In the genomic region with DNA sequence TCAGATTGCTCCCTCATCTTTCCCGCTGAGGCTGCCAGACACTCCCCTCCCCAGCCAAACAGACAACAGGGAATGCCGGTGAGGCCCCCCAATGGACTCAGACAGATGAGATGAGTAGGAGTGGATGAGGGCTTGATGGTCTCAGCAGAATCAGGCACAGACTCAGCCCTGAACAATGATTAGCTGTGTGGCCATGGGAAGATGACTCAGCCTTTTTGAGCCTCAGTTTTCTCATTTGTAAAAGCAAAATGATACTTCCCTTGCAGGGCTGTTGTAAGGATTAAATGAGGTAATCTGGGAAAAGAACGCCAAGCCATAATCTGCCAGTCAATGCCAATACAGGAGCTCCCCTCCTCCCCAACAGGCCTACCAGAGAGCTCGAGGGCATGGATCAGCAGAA, we compare ENCODE assay signal across 17 cellular contexts. TPM values are rescaled to one million over a fixed set of nuclear protein-coding genes. Genes with fewer than 3 reads are reported as not detected.
DNase-seq lines count a peak whose midpoint lies in the region; ATAC-seq and TF ChIP-seq lines count a peak whose summit lies in the region.
"Had no signal": no experiment of that assay in that cellular context is flagged by ENCODE, and none has a peak within 500 bp of the region (broad histone marks: within the 10 kb centered on the region; RNA-seq: fewer than 3 reads in every experiment).

No MANE protein-coding gene starts in this region.

- no peak overlapping the region for H3K9ac ChIP-seq in PC-3 (ENCODE audit: low read length)

- no peak overlapping the region for H3K4me2 ChIP-seq in PC-3 (ENCODE audit: low read length)
- H3K4me2 ChIP-seq: hepatocyte had no signal

- peaks cover 31% of the 10 kb centered on the region for H3K36me3 ChIP-seq in PC-3 (ENCODE audit: low read depth, low read length)

- H3K4me3 Mint-ChIP-seq in Calu3 (ENCODE audit: low read depth, unreplicated experiment) (peak overlapping the region; percentile 60), progenitor cell of endocrine pancreas (ENCODE audit: low read depth) (no peak overlapping the region)
- H3K4me3 Mint-ChIP-seq: activated CD8-positive, alpha-beta T cell treated with anti-CD3 and anti-CD28 coated beads, Interleukin-2, amount 10 ng/mL, durations not matched to agents 7 days and 5 days; activated T-helper 1 cell treated with anti-CD3 and anti-CD28 coated beads, Interleukin-12 subunit alpha, Interleukin-12 subunit beta, Interleukin-2, Interleukin-4 antibody, amounts not matched to agents 30 ng/mL and 10 ng/mL and 1 ng/mL, durations not matched to agents 14 hours and 24 hours and 36 hours; natural killer cell treated with Interleukin-12 subunit alpha and Interleukin-12 subunit beta and Interleukin-15 and Interleukin-18, amount 100 ng/mL, for 72 hours; T-cell had no signal

- no peaks in the 10 kb centered on the region for H4K20me1 ChIP-seq in PC-3 (ENCODE audit: low read length)

- peak overlapping the region; percentile 95 for H3K27ac Mint-ChIP-seq in Calu3 (ENCODE audit: unreplicated experiment)
- peak overlapping the region; percentile 47 for H3K27ac Mint-ChIP-seq in progenitor cell of endocrine pancreas
- H3K27ac Mint-ChIP-seq: activated CD8-positive, alpha-beta T cell treated with anti-CD3 and anti-CD28 coated beads, Interleukin-2, amount 10 ng/mL, durations not matched to agents 7 days and 5 days; activated T-helper 1 cell treated with anti-CD3 and anti-CD28 coated beads, Interleukin-12 subunit alpha, Interleukin-12 subunit beta, Interleukin-2, Interleukin-4 antibody, amounts not matched to agents 30 ng/mL and 10 ng/mL and 1 ng/mL, durations not matched to agents 14 hours and 24 hours and 36 hours; natural killer cell treated with Interleukin-12 subunit alpha and Interleukin-12 subunit beta and Interleukin-15 and Interleukin-18, amount 100 ng/mL, for 72 hours; T-cell had no signal

- ATAC-seq in GM19035 (IDR thresholded peaks at IDR 0.05; ENCODE audit: unreplicated experiment) (no peak), HG02678 (IDR thresholded peaks at IDR 0.05; ENCODE audit: unreplicated experiment) (no peak), PC-3 (no peak)
- ATAC-seq: activated CD8-positive, alpha-beta T cell treated with anti-CD3 and anti-CD28 coated beads, Interleukin-2, amount 10 ng/mL, durations not matched to agents 7 days and 5 days; left lobe of liver; natural killer cell treated with Interleukin-12 subunit alpha and Interleukin-12 subunit beta and Interleukin-15 and Interleukin-18, amount 100 ng/mL, for 72 hours; sciatic nerve; T-cell had no signal

- intact Hi-C loops in Calu3 (cut with micrococcal nuclease; ENCODE audit: unreplicated experiment): loop anchor here (2.0 kb wide), 2 partner anchors 31 to 57 kb away; no protein-coding TSS in a partner anchor
- intact Hi-C loops in PC-3 (cut with micrococcal nuclease): no loop called here

- H3K9me3 Mint-ChIP-seq in Calu3 (ENCODE audit: low read depth, unreplicated experiment) (no peaks in the 10 kb centered on the region), progenitor cell of endocrine pancreas (ENCODE audit: low read depth) (peaks cover 5% of the 10 kb centered on the region)
- H3K9me3 Mint-ChIP-seq: activated T-helper 1 cell treated with anti-CD3 and anti-CD28 coated beads, Interleukin-12 subunit alpha, Interleukin-12 subunit beta, Interleukin-2, Interleukin-4 antibody, amounts not matched to agents 30 ng/mL and 10 ng/mL and 1 ng/mL, durations not matched to agents 14 hours and 24 hours and 36 hours; natural killer cell treated with Interleukin-12 subunit alpha and Interleukin-12 subunit beta and Interleukin-15 and Interleukin-18, amount 100 ng/mL, for 72 hours; T-cell had no signal

- DNase-seq in Calu3 (no peak), astrocyte of the hippocampus (ENCODE audit: low read depth, low spot score) (peak; percentile 36), kidney tubule cell (ENCODE audit: low spot score) (peak; percentile 46), progenitor cell of endocrine pancreas (ENCODE audit: low spot score, unreplicated experiment) (no peak), AML-193 (lab: John Stamatoyannopoulos, UW) (no peak), PC-3 (no peak)
- DNase-seq: activated CD8-positive, alpha-beta T cell treated with anti-CD3 and anti-CD28 coated beads, Interleukin-2, amount 10 ng/mL, durations not matched to agents 7 days and 5 days; adrenal gland; T-cell had no signal

- no peak overlapping the region for H2AFZ ChIP-seq in PC-3 (ENCODE audit: low read length)
- H2AFZ ChIP-seq: hepatocyte had no signal

- CTCF ChIA-PET in Calu3 (lab: Charles Lee) (interaction anchor here (0.6 kb wide), 1 partner anchor 107 kb away, joined by 3 read pairs; no protein-coding TSS in a partner anchor), PC-3 (lab: Charles Lee) (no interaction called here)

- H3K4me1 ChIP-seq in PC-3 (ENCODE audit: insufficient read depth, low read length): peaks cover 2% of the 10 kb centered on the region; the same call in 1 of the 2 replicates

- H3K4me3 ChIP-seq in PC-3 (ENCODE audit: low read length): no peak overlapping the region
- H3K4me3 ChIP-seq: adrenal gland, hepatocyte had no signal

- H3K4me1 Mint-ChIP-seq in Calu3 (ENCODE audit: low read depth, unreplicated experiment) (peaks cover 69% of the 10 kb centered on the region), progenitor cell of endocrine pancreas (ENCODE audit: low read depth) (peaks cover 34% of the 10 kb centered on the region)
- H3K4me1 Mint-ChIP-seq: T-cell had no signal

- BruUV-seq in Calu3 (replicated peaks; lab: Mats Ljungman, UMichigan) (no TSS peak), PC-3 (replicated peaks; lab: Mats Ljungman, UMichigan) (no TSS peak)

- H3F3A ChIP-seq in PC-3 (ENCODE audit: low read length, unreplicated experiment): no peaks in the 10 kb centered on the region

- POLR2A ChIA-PET in PC-3 (lab: Charles Lee; ENCODE audit: unreplicated experiment): no interaction called here

- H3K27me3 Mint-ChIP-seq in Calu3 (ENCODE audit: unreplicated experiment) (no peaks in the 10 kb centered on the region), progenitor cell of endocrine pancreas (no peaks in the 10 kb centered on the region)
- H3K27me3 Mint-ChIP-seq: natural killer cell treated with Interleukin-12 subunit alpha and Interleukin-12 subunit beta and Interleukin-15 and Interleukin-18, amount 100 ng/mL, for 72 hours had no signal

- H3K27me3 ChIP-seq in PC-3 (ENCODE audit: low read length): no peaks in the 10 kb centered on the region
- H3K27me3 ChIP-seq: adrenal gland, hepatocyte had no signal

- peaks cover 31% of the 10 kb centered on the region for H3K79me2 ChIP-seq in PC-3 (ENCODE audit: low read length)

- H3K27ac ChIP-seq in PC-3 (ENCODE audit: low read length): no peak overlapping the region
- H3K27ac ChIP-seq: hepatocyte, VCaP had no signal

- TF ChIP-seq CTCF in Calu3 (IDR thresholded peaks at IDR 0.05; ENCODE audit: unreplicated experiment) (no peak), progenitor cell of endocrine pancreas (IDR thresholded peaks at IDR 0.05; ENCODE audit: unreplicated experiment) (no peak), PC-3 (conservative IDR thresholded peaks at IDR 0.05; ENCODE audit: low read depth, low read length) (no peak)

- H3K9me3 ChIP-seq in PC-3 (ENCODE audit: low read length): 0 out of 2 replicates have a peak, but pooled peaks cover 3% of the 10 kb centered on the region
- H3K9me3 ChIP-seq: adrenal gland had no signal

- H3K36me3 Mint-ChIP-seq in Calu3 (ENCODE audit: insufficient read depth, unreplicated experiment) (peaks cover 40% of the 10 kb centered on the region), progenitor cell of endocrine pancreas (ENCODE audit: insufficient read depth) (peaks cover 48% of the 10 kb centered on the region)
- H3K36me3 Mint-ChIP-seq: natural killer cell treated with Interleukin-12 subunit alpha and Interleukin-12 subunit beta and Interleukin-15 and Interleukin-18, amount 100 ng/mL, for 72 hours had no signal

- no peaks in the 10 kb centered on the region for H3K9me2 ChIP-seq in PC-3 (replicated peaks; ENCODE audit: low read length)

RNA-seq across cellular contexts. Expression of a gene that starts 12.4 kb away (rescaled TPM):
- total RNA-seq in Calu3 (2022): 77.2 and 80.4 TPM in 2 replicates
- total RNA-seq in progenitor cell of endocrine pancreas: 67.8 and 70.1 TPM in 2 replicates
- total RNA-seq in PC-3 (2014; rRNA removed): 24.5 and 24.8 TPM in 2 replicates

Comparison
In these comparisons a context has a peak if more than half of its experiments do, and no peak if none do; other contexts are left out.
1. DNase-seq: peak in astrocyte of the hippocampus (single experiment) and kidney tubule cell (single experiment); none in Calu3 (single experiment), progenitor cell of endocrine pancreas (single experiment), AML-193 (0 of 2) and PC-3 (single experiment).